Comparison of ENCODE assay signal across 8 cellular contexts in the genomic region with DNA sequence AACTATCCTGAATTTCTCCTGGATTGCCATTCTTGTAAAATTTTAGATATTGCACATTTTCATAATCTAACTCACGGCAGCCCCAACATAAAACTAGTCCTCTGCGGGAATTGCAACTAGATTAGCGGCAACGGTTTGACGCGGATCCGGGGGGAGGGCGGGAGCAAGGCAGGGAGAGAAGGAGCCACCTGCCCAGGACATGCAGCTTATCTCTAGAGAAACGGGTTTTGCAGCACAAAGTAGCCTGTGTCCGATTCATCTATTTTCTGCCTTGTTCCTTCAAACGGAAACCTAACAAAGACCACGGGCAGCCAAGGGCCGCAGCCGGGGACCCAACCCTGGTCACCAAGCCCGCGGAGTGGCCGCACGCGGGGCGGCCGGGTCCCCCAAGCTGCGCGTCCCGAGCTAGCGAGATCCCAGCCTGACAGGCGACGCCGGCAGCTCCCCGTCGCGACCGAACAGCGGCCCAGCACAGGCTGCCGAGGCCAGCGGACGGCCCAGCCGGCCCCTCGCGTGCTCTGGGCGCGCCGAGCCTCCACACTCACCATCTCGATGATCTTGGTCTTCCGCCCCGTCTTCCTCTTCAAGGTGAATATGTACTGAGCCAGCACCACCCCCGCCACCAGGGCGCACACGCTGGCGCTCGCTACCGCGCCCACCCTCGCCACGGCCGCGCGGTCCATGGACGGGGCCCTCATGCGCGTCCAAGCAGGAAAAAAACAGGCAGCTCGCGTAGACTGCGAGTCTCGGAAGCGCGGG. TPM values are rescaled to one million over a fixed set of nuclear protein-coding genes. Genes with fewer than 3 reads are reported as not detected.
DNase-seq lines count a peak whose midpoint lies in the region; ATAC-seq and TF ChIP-seq lines count a peak whose summit lies in the region.

A gene (minus strand): TSS at position 754 of the 759 bp plus-strand sequence. CDS start 71 bp downstream, at position 683.

- DNase-seq in Caki2 (ENCODE audit: low read depth) (no peak), gastrocnemius medialis (peak in 1 of 2 donors; percentile 13), NCI-H187 (lab: John Stamatoyannopoulos, UW) (no peak)

- TF ChIP-seq CTCF in brain (conservative IDR thresholded peaks at IDR 0.05), result no peak
- TF ChIP-seq CTCF in gastrocnemius medialis (IDR thresholded peaks at IDR 0.05 in 4 of 5, conservative IDR thresholded peaks at IDR 0.05 in 1 of 5), result peak in 2 of 5 experiments; percentile 11 to 13

- intact Hi-C loops in gastrocnemius medialis (cut with DNase I; ENCODE audit: low total_unique reads), result loop anchor here (2.0 kb wide), 3 partner anchors 21 to 171 kb away; a partner anchor contains a TSS

- peaks cover 25 to 35% (median 33%) of the 10 kb centered on the region in 5 experiments for H3K9me3 Mint-ChIP-seq in brain

- H3K9me3 ChIP-seq in iPS-18c (ENCODE audit: control insufficient read depth, insufficient read depth, low read length) (no peaks in the 10 kb centered on the region), gastrocnemius medialis (peaks cover 0 to 5% (median 5%) of the 10 kb centered on the region in 3 donors)

- H3K36me3 ChIP-seq in gastrocnemius medialis, result no peaks in the 10 kb centered on the region

- in situ Hi-C loops in Caki2 (cut with HindIII; ENCODE audit: low pct_unique_long_range_greater_than_20kb, low sequenced_read_pairs) (no loop called here), gastrocnemius medialis (cut with MboI; ENCODE audit: low sequenced_read_pairs in 4 of 4) (loop anchor here in 2 of 4 donors (25.0 kb wide), 2 partner anchors 100 to 575 kb away; a partner anchor contains a TSS)

- H3K4me1 ChIP-seq in gastrocnemius medialis, result peaks cover 22 to 30% of the 10 kb centered on the region in 2 donors

- peaks cover 12% of the 10 kb centered on the region for H3K27me3 Mint-ChIP-seq in brain

- ATAC-seq in GM19397 (IDR thresholded peaks at IDR 0.05; ENCODE audit: unreplicated experiment), result peak; percentile 41
- peak; percentile 33 for ATAC-seq in HG03460 (IDR thresholded peaks at IDR 0.05; ENCODE audit: unreplicated experiment)
- peak; percentile 60 to 67 for ATAC-seq in gastrocnemius medialis

- H3K4me3 ChIP-seq in iPS-18c (ENCODE audit: insufficient read depth, low read depth, low read length), result peak within 1 kb of the TSS; percentile 86
- peak within 1 kb of the TSS; percentile 74 to 97 (median 75) for H3K4me3 ChIP-seq in gastrocnemius medialis

- H3K27ac ChIP-seq in gastrocnemius medialis, result peak within 1 kb of the TSS; percentile 90 to 98 (median 94)

- H3K4me1 Mint-ChIP-seq in brain, result peaks cover 58% of the 10 kb centered on the region

- peak within 1 kb of the TSS; percentile 97 to 99 (median 98) for H3K27ac Mint-ChIP-seq in brain

- peaks cover 56% of the 10 kb centered on the region for H3K36me3 Mint-ChIP-seq in brain

- H3K27me3 ChIP-seq in gastrocnemius medialis, result no peaks in the 10 kb centered on the region

- peak within 1 kb of the TSS; percentile 96 to 99 (median 97) for H3K4me3 Mint-ChIP-seq in brain

- TF ChIP-seq POLR2A in Raji (IDR thresholded peaks at IDR 0.05; ENCODE audit: insufficient read depth, low read depth, low read length) (0 out of 2 replicates have a peak, but pooled peaks have one; percentile 14), gastrocnemius medialis (IDR thresholded peaks at IDR 0.05) (peak; percentile 73 to 75)

RNA-seq across cellular contexts. Expression of the gene that starts here (rescaled TPM):
- total RNA-seq in Caki2 (2014; rRNA removed; shearing (Covaris generic); ENCODE audit: low replicate concordance), result 36.6 and 128 TPM in 2 replicates
- 22.3 TPM for polyA plus RNA-seq in brain (ENCODE audit: insufficient read depth, low read depth, low replicate concordance)
- total RNA-seq in gastrocnemius medialis, result 100 to 1,000 TPM in 1 of 4 donors, 10 to 100 TPM in 3; 37.5 to 101 (median 71.4) TPM
